Comparison of ENCODE assay signal across 8 cellular contexts in the genomic region with DNA sequence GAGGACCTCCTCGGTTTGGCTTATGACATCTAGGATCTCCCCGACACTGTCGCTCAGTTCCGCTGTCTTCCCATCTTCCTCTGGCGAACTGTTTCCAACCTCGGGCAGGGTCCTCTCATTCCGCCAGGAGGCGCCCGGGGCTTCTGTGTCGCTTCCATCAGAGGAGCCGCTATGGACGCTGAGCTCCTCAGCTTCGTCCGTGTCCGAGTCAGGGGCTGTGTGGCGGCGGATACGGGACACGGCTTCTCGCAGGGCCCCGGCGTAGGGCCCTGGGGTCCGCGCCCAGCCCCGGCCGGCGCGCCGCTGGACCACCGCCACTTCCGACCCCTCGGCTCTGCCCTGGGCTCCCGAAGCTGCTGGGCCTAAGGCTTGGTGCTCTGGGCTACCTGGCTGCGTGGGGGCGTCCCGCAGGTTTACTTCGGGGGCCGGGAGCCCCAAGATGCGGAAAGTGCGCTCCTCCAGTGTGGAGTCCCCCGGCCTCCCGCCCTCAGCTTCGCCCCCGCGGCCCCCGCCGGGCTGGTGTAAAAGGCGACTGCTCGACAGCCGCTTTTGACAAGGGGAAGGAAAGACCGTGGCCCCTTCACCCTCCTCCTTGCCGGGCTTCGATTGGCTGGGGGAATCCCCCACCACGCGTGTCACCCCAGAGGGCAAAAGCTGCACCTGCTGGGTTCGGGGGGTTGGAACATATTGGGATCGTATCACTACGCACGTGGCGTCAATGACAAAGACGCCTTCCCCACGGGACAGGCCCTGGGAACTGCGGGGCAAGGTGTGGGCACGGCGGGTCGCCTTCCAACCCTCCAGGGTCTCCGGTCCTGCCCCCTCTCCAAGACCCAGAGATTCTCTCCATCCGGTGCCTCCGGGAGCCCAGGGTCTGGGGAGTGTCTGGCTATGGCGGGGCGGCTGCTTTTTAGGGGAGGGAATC. TPM values are rescaled to one million over a fixed set of nuclear protein-coding genes. Genes with fewer than 3 reads are reported as not detected.
DNase-seq lines count a peak whose midpoint lies in the region; ATAC-seq and TF ChIP-seq lines count a peak whose summit lies in the region.

No MANE protein-coding gene starts in this region.

- H3K4me3 ChIP-seq in GM08714 (ENCODE audit: low read length) (peak overlapping the region; percentile 11; the same call in 1 of the 2 replicates), WI38 (ENCODE audit: low read depth, low read length) (peak overlapping the region; percentile 44), duodenal mucosa (ENCODE audit: low read depth in 1 of 2, low read length in 2 of 2) (peak overlapping the region; percentile 46 to 64), liver (ENCODE audit: low read depth in 1 of 3, low read length in 3 of 3) (peak overlapping the region in 2 of 3 donors; percentile 38 to 39)

- H3K36me3 ChIP-seq in duodenal mucosa (ENCODE audit: control insufficient read depth in 1 of 2, insufficient read depth in 2 of 2, low read length in 2 of 2) = peaks cover 0 to 9% of the 10 kb centered on the region in 2 donors
- H3K36me3 ChIP-seq in liver (ENCODE audit: control insufficient read depth in 4 of 4, insufficient read depth in 3 of 4, low read depth in 1 of 4, low read length in 3 of 4) = peaks cover 0 to 9% (median 5%) of the 10 kb centered on the region in 4 donors

- H3K9ac ChIP-seq in duodenal mucosa (ENCODE audit: low read depth in 1 of 2, low read length in 2 of 2) (peak overlapping the region in 1 of 2 donors; percentile 12), liver (ENCODE audit: low read depth in 1 of 2, low read length in 2 of 2) (peak overlapping the region in 1 of 2 donors; percentile 36)

- 7% methylated on average over 71 of the region's 71 CpGs for WGBS in liver

- TF ChIP-seq RAD21 in liver (IDR thresholded peaks at IDR 0.05) = peak; percentile 65 to 73

- peaks cover 48 to 49% of the 10 kb centered on the region in 2 donors for H3K27me3 ChIP-seq in duodenal mucosa (ENCODE audit: control insufficient read depth in 1 of 2, insufficient read depth in 2 of 2, low read length in 2 of 2)
- H3K27me3 ChIP-seq in liver (ENCODE audit: control insufficient read depth in 4 of 4, insufficient read depth in 4 of 4, low read length in 3 of 4) = peaks cover 0 to 4% (median 0%) of the 10 kb centered on the region in 4 donors

- H3K4me1 ChIP-seq in duodenal mucosa (ENCODE audit: control insufficient read depth in 1 of 2, insufficient read depth in 2 of 2, low read length in 2 of 2) (peaks cover 23 to 34% of the 10 kb centered on the region in 2 donors), liver (ENCODE audit: control insufficient read depth in 4 of 4, insufficient read depth in 4 of 4, low read length in 3 of 4) (peaks cover 20 to 41% (median 32%) of the 10 kb centered on the region in 4 donors)

- TF ChIP-seq CTCF in WI38 (IDR thresholded peaks at IDR 0.05; ENCODE audit: low read depth, low read length) (peak; percentile 86), liver (IDR thresholded peaks at IDR 0.05; ENCODE audit: low read depth, low read length, missing input control) (peak; percentile 65)

- H3K9me3 ChIP-seq in duodenal mucosa (ENCODE audit: control insufficient read depth in 1 of 2, low read length in 2 of 2) (no peaks in the 10 kb centered on the region), liver (ENCODE audit: control insufficient read depth in 4 of 4, low read length in 3 of 4) (no peaks in the 10 kb centered on the region)

- H3K27ac ChIP-seq in duodenal mucosa (ENCODE audit: low read depth, low read length) (no peak overlapping the region), liver (ENCODE audit: low read depth in 1 of 2, low read length in 2 of 2) (no peak overlapping the region)

- no peak for ATAC-seq in HG03196 (IDR thresholded peaks at IDR 0.05; ENCODE audit: unreplicated experiment)

- DNase-seq in NCI-H1105 (lab: John Stamatoyannopoulos, UW) = peak; percentile 62
- peak; percentile 74 to 78 for DNase-seq in stimulated activated CD4-positive, alpha-beta T cell treated with anti-CD3 and anti-CD28 coated beads, Interleukin-2, amount 100 ng/mL, for 24 hours
- no peak for DNase-seq in NCI-H2196 (lab: John Stamatoyannopoulos, UW; ENCODE audit: unreplicated experiment)

TF ChIP-seq in liver, 16 proteins besides CTCF, POLR2A, EP300 and RAD21:
- TF ChIP-seq YY1 (IDR thresholded peaks at IDR 0.05) = no peak
- TF ChIP-seq HNF4A (conservative IDR thresholded peaks at IDR 0.05) = no peak
- TF ChIP-seq, protein P1, sequence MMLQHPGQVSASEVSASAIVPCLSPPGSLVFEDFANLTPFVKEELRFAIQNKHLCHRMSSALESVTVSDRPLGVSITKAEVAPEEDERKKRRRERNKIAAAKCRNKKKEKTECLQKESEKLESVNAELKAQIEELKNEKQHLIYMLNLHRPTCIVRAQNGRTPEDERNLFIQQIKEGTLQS (IDR thresholded peaks at IDR 0.05) = no peak
- TF ChIP-seq JUND (IDR thresholded peaks at IDR 0.05) = no peak
- TF ChIP-seq, protein P2, sequence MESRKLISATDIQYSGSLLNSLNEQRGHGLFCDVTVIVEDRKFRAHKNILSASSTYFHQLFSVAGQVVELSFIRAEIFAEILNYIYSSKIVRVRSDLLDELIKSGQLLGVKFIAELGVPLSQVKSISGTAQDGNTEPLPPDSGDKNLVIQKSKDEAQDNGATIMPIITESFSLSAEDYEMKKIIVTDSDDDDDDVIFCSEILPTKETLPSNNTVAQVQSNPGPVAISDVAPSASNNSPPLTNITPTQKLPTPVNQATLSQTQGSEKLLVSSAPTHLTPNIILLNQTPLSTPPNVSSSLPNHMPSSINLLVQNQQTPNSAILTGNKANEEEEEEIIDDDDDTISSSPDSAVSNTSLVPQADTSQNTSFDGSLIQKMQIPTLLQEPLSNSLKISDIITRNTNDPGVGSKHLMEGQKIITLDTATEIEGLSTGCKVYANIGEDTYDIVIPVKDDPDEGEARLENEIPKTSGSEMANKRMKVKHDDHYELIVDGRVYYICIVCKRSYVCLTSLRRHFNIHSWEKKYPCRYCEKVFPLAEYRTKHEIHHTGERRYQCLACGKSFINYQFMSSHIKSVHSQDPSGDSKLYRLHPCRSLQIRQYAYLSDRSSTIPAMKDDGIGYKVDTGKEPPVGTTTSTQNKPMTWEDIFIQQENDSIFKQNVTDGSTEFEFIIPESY (IDR thresholded peaks at IDR 0.05) = no peak
TF ChIP-seq in liver: peak in this region for 0.

RNA-seq across cellular contexts. Expression of a gene that starts 2.1 kb away (rescaled TPM):
- total RNA-seq in liver = under 1 TPM in 1 of 2 donors, not detected in 1; 0.09 TPM
- polyA plus RNA-seq in liver = not detected

RNA-seq across cellular contexts. Expression of a gene that starts 18.9 kb away (rescaled TPM):
- total RNA-seq in liver = not detected
- not detected for polyA plus RNA-seq in liver

RNA-seq across cellular contexts. Expression of a gene that starts 21.5 kb away (rescaled TPM):
- 10 to 100 TPM; 18.3 to 23.4 TPM for total RNA-seq in liver
- polyA plus RNA-seq in liver = 10 to 100 TPM; 15.5 to 31.5 TPM

RNA-seq across cellular contexts. Expression of a gene that starts 25.5 kb away (rescaled TPM):
- total RNA-seq in liver = under 1 TPM in 1 of 2 donors, not detected in 1; 0.08 TPM
- polyA plus RNA-seq in liver = under 1 TPM in 1 of 2 donors, not detected in 1; 0.05 TPM

RNA-seq across cellular contexts. Expression of a gene that starts 39.8 kb away (rescaled TPM):
- 10 to 100 TPM; 17.1 to 21.6 TPM for total RNA-seq in liver
- polyA plus RNA-seq in liver = 10 to 100 TPM; 14.1 to 29.5 TPM
